Comparison of ENCODE assay signal across 8 cellular contexts in genomic region chr2:28392297-28393114, GRCh38. TPM values are rescaled to one million over a fixed set of nuclear protein-coding genes. Genes with fewer than 3 reads are reported as not detected.
DNase-seq lines count a peak whose midpoint lies in the region; TF ChIP-seq lines count a peak whose summit lies in the region.

Gene FOSL2 (plus strand): TSS chr2:28392858. CDS start chr2:28393721, 863 bp downstream.

- H4K5ac ChIP-seq in H9 (ENCODE audit: insufficient read length, low read depth, low read length): no peak within 1 kb of the TSS

- H3K4me1 Mint-ChIP-seq in H9: peaks cover 23% of the 10 kb centered on the region in 2 experiments

- H3K4ac ChIP-seq in H9 (ENCODE audit: low read depth, low read length): no peak within 1 kb of the TSS

- H2BK120ac ChIP-seq in H9 (ENCODE audit: low read depth, low read length, poor library complexity, severe bottlenecking): no peak within 1 kb of the TSS

- H2BK5ac ChIP-seq in H9 (ENCODE audit: insufficient read length, low read length): no peak within 1 kb of the TSS

- H3K4me2 ChIP-seq in H9 (ENCODE audit: insufficient read depth, insufficient read length, low read length) (peak within 1 kb of the TSS; percentile 92), neural cell (ENCODE audit: low read length) (peak within 1 kb of the TSS; percentile 92)

- H3K9me3 ChIP-seq in H9 (ENCODE audit: control insufficient read depth, low read depth, low read length) (no peaks in the 10 kb centered on the region), neural cell (ENCODE audit: low read length) (no peaks in the 10 kb centered on the region), stomach smooth muscle (ENCODE audit: control insufficient read depth in 2 of 2, low read length in 2 of 2) (no peaks in the 10 kb centered on the region)

- no peak within 1 kb of the TSS for H3K23ac ChIP-seq in H9 (ENCODE audit: insufficient read length, low read depth, low read length)

- DNase-seq in ELR (ENCODE audit: low read depth) (peak; percentile 99), H9 (peak; percentile 96), M059J (ENCODE audit: low read depth) (peak; percentile 99), SHP77 treated with DMSO at 0.1 percent for 48 hours (lab: John Stamatoyannopoulos, UW) (peak; percentile 94), fibroblast of the conjunctiva (ENCODE audit: low read depth) (peak; percentile 99)
- DNase-seq in activated effector memory CD4-positive, alpha-beta T cell treated with anti-CD3 and anti-CD28 coated beads, Interleukin-2, amount 50 U/mL, for 16 hours: peak; percentile 97

- H3K4me3 ChIP-seq in neural cell (ENCODE audit: low read length) (peak within 1 kb of the TSS; percentile 85), stomach smooth muscle (ENCODE audit: low read length in 2 of 2) (peak within 1 kb of the TSS; percentile 95 to 98)

- H4K8ac ChIP-seq in H9 (replicated peaks; ENCODE audit: insufficient read length, low read depth, low read length): no peak within 1 kb of the TSS

- H3K36me3 Mint-ChIP-seq in H9 (ENCODE audit: insufficient read depth in 1 of 3, low read depth in 3 of 3): no peaks in the 10 kb centered on the region

- no peak within 1 kb of the TSS for H2BK20ac ChIP-seq in H9 (ENCODE audit: low read depth, low read length, poor library complexity, severe bottlenecking)

- H4K20me1 ChIP-seq in H9 (ENCODE audit: control insufficient read depth, insufficient read depth, insufficient read length): no peaks in the 10 kb centered on the region
- H4K20me1 ChIP-seq in neural cell (ENCODE audit: insufficient read depth): no peaks in the 10 kb centered on the region

- H2AFZ ChIP-seq in H9 (ENCODE audit: low read length) (no peak within 1 kb of the TSS), neural cell (ENCODE audit: low read depth, low read length) (peak within 1 kb of the TSS; percentile 60)

- no peak for TF ChIP-seq RAD21 in neural cell (conservative IDR thresholded peaks at IDR 0.05)

- H3K79me2 ChIP-seq in H9 (ENCODE audit: insufficient read depth, low read length) (no peaks in the 10 kb centered on the region), neural cell (replicated peaks; ENCODE audit: insufficient read depth, low read length) (peaks cover 6% of the 10 kb centered on the region)

- no CpG with 5 or more reads among the region's 94 CpGs for WGBS in H9 (ENCODE audit: extremely low coverage, insufficient read length, low lambda C conversion rate)

- H3K36me3 ChIP-seq in neural cell (ENCODE audit: insufficient read depth, low read length): no peaks in the 10 kb centered on the region
- H3K36me3 ChIP-seq in stomach smooth muscle (ENCODE audit: control insufficient read depth in 2 of 2, insufficient read depth in 2 of 2, low read length in 2 of 2): peaks cover 0 to 8% of the 10 kb centered on the region in 2 donors

- H2AK5ac ChIP-seq in H9 (ENCODE audit: insufficient read length, low read length): no peak within 1 kb of the TSS

- no peak within 1 kb of the TSS for H2BK15ac ChIP-seq in H9 (ENCODE audit: low read depth, low read length)

- no peak within 1 kb of the TSS for H3K9ac ChIP-seq in H9 (ENCODE audit: extremely low read depth, insufficient read length, low read length)
- peak within 1 kb of the TSS; percentile 84 for H3K9ac ChIP-seq in neural cell (ENCODE audit: low read length)
- H3K9ac ChIP-seq in stomach smooth muscle (ENCODE audit: low read length in 2 of 2): peak within 1 kb of the TSS; percentile 98 to 99

- no peak within 1 kb of the TSS for H4K91ac ChIP-seq in H9 (ENCODE audit: insufficient read length, low read depth, low read length)

- peak within 1 kb of the TSS; percentile 38 to 98 (median 93); a peak in 6 of 7 replicates for H3K27ac Mint-ChIP-seq in H9

- H3K4me3 Mint-ChIP-seq in H9: peak within 1 kb of the TSS; percentile 78 to 90

- H3K9me2 ChIP-seq in neural cell (ENCODE audit: insufficient read depth, low read length): no peaks in the 10 kb centered on the region

- H3K56ac ChIP-seq in H9 (ENCODE audit: insufficient read length, low read depth, low read length): no peak within 1 kb of the TSS

- H3K79me1 ChIP-seq in H9 (ENCODE audit: insufficient read depth, low read depth, low read length, poor library complexity, severe bottlenecking): no peaks in the 10 kb centered on the region

- peaks cover 8% of the 10 kb centered on the region; the same call in 1 of the 2 replicates for H3K4me1 ChIP-seq in H9 (ENCODE audit: insufficient read depth, low read length)
- peaks cover 36% of the 10 kb centered on the region for H3K4me1 ChIP-seq in stomach smooth muscle (ENCODE audit: control insufficient read depth, insufficient read depth, low read length)

- no peaks in the 10 kb centered on the region for H3K9me3 Mint-ChIP-seq in H9

- H3T11ph ChIP-seq in H9 (ENCODE audit: low read length): no peak within 1 kb of the TSS

- peak within 1 kb of the TSS; percentile 22 for H3K18ac ChIP-seq in H9 (ENCODE audit: insufficient read length, low read depth, low read length)

- H3K23me2 ChIP-seq in H9 (ENCODE audit: insufficient read length, low read depth, low read length, poor library complexity, severe bottlenecking): peaks cover 28% of the 10 kb centered on the region

- no peak within 1 kb of the TSS for H2BK12ac ChIP-seq in H9 (ENCODE audit: insufficient read length, low read depth, low read length)

- peak; percentile 69 for TF ChIP-seq EP300 in neural cell (conservative IDR thresholded peaks at IDR 0.05; ENCODE audit: poor library complexity, severe bottlenecking)

- no peak within 1 kb of the TSS for H3K27ac ChIP-seq in H9 (ENCODE audit: insufficient read length, low read depth, low read length)
- peak within 1 kb of the TSS; percentile 84 for H3K27ac ChIP-seq in neural cell (ENCODE audit: low read length)
- peak within 1 kb of the TSS; percentile 100 for H3K27ac ChIP-seq in stomach smooth muscle (ENCODE audit: low read length)

- H3F3A ChIP-seq in neural cell (ENCODE audit: insufficient read depth, low read length, poor library complexity, severe bottlenecking): no peaks in the 10 kb centered on the region

- H3K27me3 Mint-ChIP-seq in H9 (ENCODE audit: low read depth): peaks cover 44% of the 10 kb centered on the region

- peak within 1 kb of the TSS; percentile 59 for H3K14ac ChIP-seq in H9 (ENCODE audit: insufficient read depth, low read length)

- TF ChIP-seq CTCF in H9 (conservative IDR thresholded peaks at IDR 0.05): no peak
- TF ChIP-seq CTCF in neural cell (IDR thresholded peaks at IDR 0.05; ENCODE audit: poor library complexity, severe bottlenecking): peak; percentile 40

- H3K27me3 ChIP-seq in H9 (ENCODE audit: insufficient read depth, low read length): peaks cover 36% of the 10 kb centered on the region; the same call in 1 of the 2 replicates
- H3K27me3 ChIP-seq in neural cell (ENCODE audit: insufficient read depth, low read depth, low read length): peaks cover 14% of the 10 kb centered on the region
- no peaks in the 10 kb centered on the region for H3K27me3 ChIP-seq in stomach smooth muscle (ENCODE audit: control insufficient read depth in 1 of 2, insufficient read depth in 2 of 2, low read length in 2 of 2)

TF ChIP-seq in neural cell, 6 proteins besides CTCF, POLR2A, EP300 and RAD21:
- TF ChIP-seq TAF1 (IDR thresholded peaks at IDR 0.05; ENCODE audit: low read depth) (no peak), REST (IDR thresholded peaks at IDR 0.05; ENCODE audit: borderline replicate concordance) (peak; percentile 55), EZH2 (IDR thresholded peaks at IDR 0.05; ENCODE audit: borderline replicate concordance, insufficient read depth, low read length, poor library complexity, severe bottlenecking) (no peak), MXI1 (conservative IDR thresholded peaks at IDR 0.05; ENCODE audit: poor library complexity, severe bottlenecking) (peak; percentile 97), SMC3 (conservative IDR thresholded peaks at IDR 0.05; ENCODE audit: poor library complexity) (no peak), POLR2AphosphoS5 (IDR thresholded peaks at IDR 0.05) (peak; percentile 88)

RNA-seq across cellular contexts. Expression of gene FOSL2, which starts in this region (rescaled TPM):
- 7.3 and 7.4 TPM in 2 replicates for total RNA-seq in H9 (2021)
- 42.9 and 75.2 TPM in 2 replicates for total RNA-seq in M059J (2014; rRNA removed; shearing (Covaris generic))
- 2.0 and 2.8 TPM in 2 replicates for polyA plus RNA-seq in neural cell
- polyA minus RNA-seq in neural cell: 6.1 and 7.1 TPM in 2 replicates
